Comparison of ENCODE assay signal across 9 cellular contexts in genomic region chr15:63514533-63514943, GRCh38. TPM values are rescaled to one million over a fixed set of nuclear protein-coding genes. Genes with fewer than 3 reads are reported as not detected.
DNase-seq lines count a peak whose midpoint lies in the region; ATAC-seq and TF ChIP-seq lines count a peak whose summit lies in the region.
"Had no signal": no experiment of that assay in that cellular context is flagged by ENCODE, and none has a peak within 500 bp of the region (broad histone marks: within the 10 kb centered on the region; RNA-seq: fewer than 3 reads in every experiment).

No MANE protein-coding gene starts in this region.

- peak overlapping the region; percentile 94 for H3K27ac Mint-ChIP-seq in activated naive CD4-positive, alpha-beta T cell treated with anti-CD3 and anti-CD28 coated beads, Interleukin-2, amount 50 U/mL, for 24 hours
- H3K27ac Mint-ChIP-seq in activated naive CD4-positive, alpha-beta T cell treated with anti-CD3 and anti-CD28 coated beads, Interleukin-2, amount 50 U/mL, for 72 hours: peak overlapping the region in 1 of 2 donors; percentile 53
- H3K27ac Mint-ChIP-seq: neural progenitor cell had no signal

- intact Hi-C loops in upper lobe of right lung (cut with DNase I): no loop called here

- H3K27me3 ChIP-seq in upper lobe of right lung: no peaks in the 10 kb centered on the region

- peaks cover 98% of the 10 kb centered on the region for H3K4me1 Mint-ChIP-seq in activated naive CD4-positive, alpha-beta T cell treated with anti-CD3 and anti-CD28 coated beads, Interleukin-2, amount 50 U/mL, for 24 hours

- no peak for DNase-seq in activated naive CD4-positive, alpha-beta T cell treated with anti-CD3 and anti-CD28 coated beads, Interleukin-2, amount 50 U/mL, for 72 hours (ENCODE audit: low spot score in 2 of 2)
- DNase-seq in RPMI7951 (ENCODE audit: low read depth): peak; percentile 36
- DNase-seq in fibroblast of the aortic adventitia (ENCODE audit: low read depth): peak; percentile 91
- DNase-seq in upper lobe of right lung: no peak
- DNase-seq in NCI-H187 treated with DMSO at 0.1 percent for 48 hours (lab: John Stamatoyannopoulos, UW): no peak
- no peak for DNase-seq in NCI-H187 (lab: John Stamatoyannopoulos, UW)
- DNase-seq in cerebellar nuclear complex (lab: John Stamatoyannopoulos, UW): no peak

- no peaks in the 10 kb centered on the region for H3K9me3 Mint-ChIP-seq in activated naive CD4-positive, alpha-beta T cell treated with anti-CD3 and anti-CD28 coated beads, Interleukin-2, amount 50 U/mL, for 24 hours
- H3K9me3 Mint-ChIP-seq in activated naive CD4-positive, alpha-beta T cell treated with anti-CD3 and anti-CD28 coated beads, Interleukin-2, amount 50 U/mL, for 72 hours: no peaks in the 10 kb centered on the region
- H3K9me3 Mint-ChIP-seq: neural progenitor cell had no signal

- H3K27me3 Mint-ChIP-seq in activated naive CD4-positive, alpha-beta T cell treated with anti-CD3 and anti-CD28 coated beads, Interleukin-2, amount 50 U/mL, for 24 hours: no peaks in the 10 kb centered on the region

- H3K9me3 ChIP-seq in upper lobe of right lung: no peaks in the 10 kb centered on the region

- no peaks in the 10 kb centered on the region for H3K36me3 ChIP-seq in upper lobe of right lung
- H3K36me3 ChIP-seq: neural progenitor cell had no signal

- no peak for ATAC-seq in activated naive CD4-positive, alpha-beta T cell treated with anti-CD3 and anti-CD28 coated beads, Interleukin-2, amount 50 U/mL, for 72 hours
- peak; percentile 45 for ATAC-seq in upper lobe of right lung

- H3K36me3 Mint-ChIP-seq in activated naive CD4-positive, alpha-beta T cell treated with anti-CD3 and anti-CD28 coated beads, Interleukin-2, amount 50 U/mL, for 24 hours: peaks cover 4% of the 10 kb centered on the region
- H3K36me3 Mint-ChIP-seq in activated naive CD4-positive, alpha-beta T cell treated with anti-CD3 and anti-CD28 coated beads, Interleukin-2, amount 50 U/mL, for 72 hours: no peaks in the 10 kb centered on the region

- H3K4me3 Mint-ChIP-seq in activated naive CD4-positive, alpha-beta T cell treated with anti-CD3 and anti-CD28 coated beads, Interleukin-2, amount 50 U/mL, for 24 hours: peak overlapping the region; percentile 77
- H3K4me3 Mint-ChIP-seq: neural progenitor cell had no signal

- H3K27ac ChIP-seq in upper lobe of right lung: peak overlapping the region; percentile 34
- H3K27ac ChIP-seq: neural progenitor cell had no signal

- H3K4me1 ChIP-seq in upper lobe of right lung: peaks cover 70% of the 10 kb centered on the region

- TF ChIP-seq CTCF in fibroblast of the aortic adventitia (IDR thresholded peaks at IDR 0.05; ENCODE audit: insufficient read depth, low read length) (no peak), upper lobe of right lung (IDR thresholded peaks at IDR 0.05) (no peak)

- H3K4me3 ChIP-seq in fibroblast of the aortic adventitia (ENCODE audit: low read depth, low read length) (no peak overlapping the region), upper lobe of right lung (no peak overlapping the region)
- H3K4me3 ChIP-seq: neural progenitor cell had no signal

RNA-seq across cellular contexts. Expression of gene USP3, which starts 10.1 kb away (rescaled TPM):
- total RNA-seq in activated naive CD4-positive, alpha-beta T cell treated with anti-CD3 and anti-CD28 coated beads, Interleukin-2, amount 50 U/mL, for 72 hours: 10 to 100 TPM; 71.4 to 81.4 TPM
- 28.2 and 39.3 TPM in 2 replicates for total RNA-seq in RPMI7951 (2014; rRNA removed; shearing (Covaris generic))
- 35.1 and 45.8 TPM in 2 replicates for total RNA-seq in fibroblast of the aortic adventitia (ENCODE audit: low replicate concordance)
- 62.5 TPM for total RNA-seq in upper lobe of right lung

Comparison
In these comparisons a context has a peak if more than half of its experiments do, and no peak if none do; other contexts are left out.
1. DNase-seq: peak in RPMI7951 (single experiment) and fibroblast of the aortic adventitia (single experiment); none in activated naive CD4-positive, alpha-beta T cell treated with anti-CD3 and anti-CD28 coated beads, Interleukin-2, amount 50 U/mL, for 72 hours (0 of 2), upper lobe of right lung (single experiment), NCI-H187 treated with DMSO at 0.1 percent for 48 hours (single experiment), NCI-H187 (0 of 2) and cerebellar nuclear complex (0 of 2).